Comparison of ENCODE assay signal across 10 cellular contexts in genomic region chr12:83573676-83574075, GRCh38.
DNase-seq lines count a peak whose midpoint lies in the region; ATAC-seq lines count a peak whose summit lies in the region.
"Had no signal": no experiment of that assay in that cellular context is flagged by ENCODE, and none has a peak within 500 bp of the region (broad histone marks: within the 10 kb centered on the region; RNA-seq: fewer than 3 reads in every experiment).

No MANE protein-coding gene starts in this region.

- DNase-seq in EL, result peak; percentile 48
- peak; percentile 37 for DNase-seq in NCI-H69 (lab: John Stamatoyannopoulos, UW)
- DNase-seq in dedifferentiated amniotic fluid mesenchymal stem cell (ENCODE audit: extremely low spot score), result peak; percentile 37
- peak; percentile 31 for DNase-seq in mucosa of gallbladder (ENCODE audit: low spot score)
- no peak for DNase-seq in superior temporal gyrus (ENCODE audit: extremely low spot score)
- DNase-seq in NCI-H1092 (lab: John Stamatoyannopoulos, UW), result no peak
- DNase-seq in SKM-1 (lab: John Stamatoyannopoulos, UW; ENCODE audit: unreplicated experiment), result no peak
- DNase-seq: activated CD4-positive, alpha-beta T cell treated with anti-CD3 and anti-CD28 coated beads, Interleukin-2, amount 50 U/mL, for 4 hours; stimulated activated CD4-positive, alpha-beta T cell treated with anti-CD3 and anti-CD28 coated beads, Interleukin-2, amount 100 ng/mL, for 48 hours had no signal

- ATAC-seq in HG03565 (IDR thresholded peaks at IDR 0.05; ENCODE audit: unreplicated experiment), result no peak

Comparison
In these comparisons a context has a peak if more than half of its experiments do, and no peak if none do; other contexts are left out.
1. DNase-seq: peak in EL (single experiment), NCI-H69 (single experiment), dedifferentiated amniotic fluid mesenchymal stem cell (single experiment) and mucosa of gallbladder (single experiment); none in superior temporal gyrus (single experiment), NCI-H1092 (single experiment) and SKM-1 (single experiment).